Comparison of ENCODE assay signal across 1 cellular context in the genomic region with DNA sequence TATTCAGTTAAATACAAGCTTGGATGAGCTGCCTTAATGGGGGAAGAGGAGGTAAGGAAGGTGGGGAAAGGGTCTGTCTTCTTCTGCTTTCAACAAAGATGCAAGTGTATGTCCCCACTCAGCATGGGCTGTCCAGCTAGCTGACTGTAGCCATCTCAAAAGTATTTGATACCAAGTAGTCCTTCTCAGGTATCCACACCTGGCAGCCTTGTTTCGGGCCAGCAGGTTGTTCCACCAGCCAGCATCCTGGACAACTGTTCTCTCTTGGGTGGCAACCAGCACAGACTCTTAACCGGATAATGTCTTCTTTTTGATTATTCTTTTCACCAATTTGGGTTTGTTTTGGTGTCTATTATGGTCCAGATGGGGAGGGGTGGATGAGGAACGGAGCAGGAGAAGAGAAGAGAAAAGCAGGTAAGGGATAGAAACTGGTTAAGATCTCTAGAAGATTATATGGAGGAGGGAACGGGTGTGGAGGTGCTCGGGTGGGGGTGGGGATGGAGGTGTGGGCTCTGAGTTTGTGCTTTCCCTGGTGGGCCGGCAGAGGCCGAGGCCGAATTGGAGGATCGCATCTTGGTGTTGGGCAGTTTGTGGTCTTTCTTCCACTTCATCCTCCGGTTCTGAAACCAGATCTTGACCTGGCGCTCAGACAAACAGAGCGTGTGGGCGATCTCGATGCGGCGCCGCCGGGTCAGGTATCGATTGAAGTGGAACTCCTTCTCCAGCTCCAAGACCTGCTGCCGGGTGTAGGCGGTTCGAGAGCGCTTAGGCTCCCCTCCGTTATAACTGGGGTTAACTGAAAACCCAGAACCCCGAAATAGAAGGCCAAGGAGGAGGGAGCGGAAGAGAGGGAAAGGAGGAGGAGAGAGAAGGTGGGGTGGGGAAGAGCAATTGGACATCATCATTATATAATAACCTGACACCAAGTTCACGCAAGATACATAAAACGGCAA.
TF ChIP-seq lines count a peak whose summit lies in the region.

No MANE protein-coding gene starts in this region.

TF ChIP-seq in HEK293, 187 proteins besides CTCF, POLR2A, EP300 and RAD21 (continued from another document):
- TF ChIP-seq, protein P1, sequence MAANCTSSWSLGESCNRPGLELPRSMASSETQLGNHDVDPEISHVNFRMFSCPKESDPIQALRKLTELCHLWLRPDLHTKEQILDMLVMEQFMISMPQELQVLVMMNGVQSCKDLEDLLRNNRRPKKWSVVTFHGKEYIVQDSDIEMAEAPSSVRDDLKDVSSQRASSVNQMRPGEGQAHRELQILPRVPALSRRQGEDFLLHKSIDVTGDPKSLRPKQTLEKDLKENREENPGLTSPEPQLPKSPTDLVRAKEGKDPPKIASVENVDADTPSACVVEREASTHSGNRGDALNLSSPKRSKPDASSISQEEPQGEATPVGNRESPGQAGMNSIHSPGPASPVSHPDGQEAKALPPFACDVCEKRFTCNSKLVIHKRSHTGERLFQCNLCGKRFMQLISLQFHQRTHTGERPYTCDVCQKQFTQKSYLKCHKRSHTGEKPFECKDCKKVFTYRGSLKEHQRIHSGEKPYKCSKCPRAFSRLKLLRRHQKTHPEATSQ (tag by site-specific recombination; IDR thresholded peaks at IDR 0.05) = no peak
- no peak for TF ChIP-seq ZNF350 (tag by site-specific recombination; IDR thresholded peaks at IDR 0.05)
- TF ChIP-seq ZNF155 (tag by site-specific recombination; IDR thresholded peaks at IDR 0.05) = no peak
- TF ChIP-seq ZNF768 (tag by site-specific recombination; IDR thresholded peaks at IDR 0.05) = no peak
- TF ChIP-seq, protein P2, sequence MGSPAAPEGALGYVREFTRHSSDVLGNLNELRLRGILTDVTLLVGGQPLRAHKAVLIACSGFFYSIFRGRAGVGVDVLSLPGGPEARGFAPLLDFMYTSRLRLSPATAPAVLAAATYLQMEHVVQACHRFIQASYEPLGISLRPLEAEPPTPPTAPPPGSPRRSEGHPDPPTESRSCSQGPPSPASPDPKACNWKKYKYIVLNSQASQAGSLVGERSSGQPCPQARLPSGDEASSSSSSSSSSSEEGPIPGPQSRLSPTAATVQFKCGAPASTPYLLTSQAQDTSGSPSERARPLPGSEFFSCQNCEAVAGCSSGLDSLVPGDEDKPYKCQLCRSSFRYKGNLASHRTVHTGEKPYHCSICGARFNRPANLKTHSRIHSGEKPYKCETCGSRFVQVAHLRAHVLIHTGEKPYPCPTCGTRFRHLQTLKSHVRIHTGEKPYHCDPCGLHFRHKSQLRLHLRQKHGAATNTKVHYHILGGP (tag by site-specific recombination; IDR thresholded peaks at IDR 0.05) = no peak
- no peak for TF ChIP-seq FEZF1 (tag by site-specific recombination; IDR thresholded peaks at IDR 0.05)
- TF ChIP-seq KLF10 (tag by site-specific recombination; IDR thresholded peaks at IDR 0.05) = no peak
- TF ChIP-seq ZNF600 (tag by site-specific recombination; IDR thresholded peaks at IDR 0.05) = peak; percentile 70
- TF ChIP-seq, protein P3, sequence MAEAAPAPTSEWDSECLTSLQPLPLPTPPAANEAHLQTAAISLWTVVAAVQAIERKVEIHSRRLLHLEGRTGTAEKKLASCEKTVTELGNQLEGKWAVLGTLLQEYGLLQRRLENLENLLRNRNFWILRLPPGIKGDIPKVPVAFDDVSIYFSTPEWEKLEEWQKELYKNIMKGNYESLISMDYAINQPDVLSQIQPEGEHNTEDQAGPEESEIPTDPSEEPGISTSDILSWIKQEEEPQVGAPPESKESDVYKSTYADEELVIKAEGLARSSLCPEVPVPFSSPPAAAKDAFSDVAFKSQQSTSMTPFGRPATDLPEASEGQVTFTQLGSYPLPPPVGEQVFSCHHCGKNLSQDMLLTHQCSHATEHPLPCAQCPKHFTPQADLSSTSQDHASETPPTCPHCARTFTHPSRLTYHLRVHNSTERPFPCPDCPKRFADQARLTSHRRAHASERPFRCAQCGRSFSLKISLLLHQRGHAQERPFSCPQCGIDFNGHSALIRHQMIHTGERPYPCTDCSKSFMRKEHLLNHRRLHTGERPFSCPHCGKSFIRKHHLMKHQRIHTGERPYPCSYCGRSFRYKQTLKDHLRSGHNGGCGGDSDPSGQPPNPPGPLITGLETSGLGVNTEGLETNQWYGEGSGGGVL (tag by site-specific recombination; IDR thresholded peaks at IDR 0.05) = peak; percentile 21; the same call in 1 of the 2 replicates
- TF ChIP-seq BCL11A (tag by site-specific recombination; IDR thresholded peaks at IDR 0.05; ENCODE audit: low read depth) = no peak
